1 cellular context compared by ENCODE assay signal in genomic region chr17:40075216-40076100, GRCh38.
TF ChIP-seq lines count a peak whose summit lies in the region.

No MANE protein-coding gene starts in this region.

TF ChIP-seq in HepG2, 621 proteins besides CTCF, POLR2A, EP300 and RAD21 (continued from another document and continues in another):
- TF ChIP-seq BCLAF1 (IDR thresholded peaks at IDR 0.05): no peak
- TF ChIP-seq KDM6A (CRISPR knock-in tag; IDR thresholded peaks at IDR 0.05; ENCODE audit: low read depth): no peak
- TF ChIP-seq ARID5B (CRISPR knock-in tag; IDR thresholded peaks at IDR 0.05): no peak
- TF ChIP-seq NONO (IDR thresholded peaks at IDR 0.05): no peak
- peak; percentile 88 for TF ChIP-seq NONO (CRISPR knock-in tag; conservative IDR thresholded peaks at IDR 0.05)
- TF ChIP-seq SP1 (IDR thresholded peaks at IDR 0.05): no peak
- no peak for TF ChIP-seq SP1 (CRISPR knock-in tag; IDR thresholded peaks at IDR 0.05)
- TF ChIP-seq ZNF678 (CRISPR knock-in tag; IDR thresholded peaks at IDR 0.05): no peak
- TF ChIP-seq FIP1L1 (IDR thresholded peaks at IDR 0.05; ENCODE audit: borderline replicate concordance, insufficient read depth, low read depth, low read length): no peak
- TF ChIP-seq SYNCRIP (IDR thresholded peaks at IDR 0.05; ENCODE audit: insufficient read depth, low read depth, low read length): no peak
- peak; percentile 90 for TF ChIP-seq CHD2 (IDR thresholded peaks at IDR 0.05; ENCODE audit: low read depth, low read length)
- TF ChIP-seq HMG20A (CRISPR knock-in tag; IDR thresholded peaks at IDR 0.05; ENCODE audit: borderline replicate concordance): no peak
- TF ChIP-seq ZNF558 (CRISPR knock-in tag; IDR thresholded peaks at IDR 0.05; ENCODE audit: borderline replicate concordance): no peak
- no peak; the same call in 1 of the 2 replicates for TF ChIP-seq ZBTB38 (CRISPR knock-in tag; IDR thresholded peaks at IDR 0.05)
- TF ChIP-seq PAWR (CRISPR knock-in tag; IDR thresholded peaks at IDR 0.05; ENCODE audit: borderline replicate concordance): no peak
- no peak for TF ChIP-seq ZNF704 (CRISPR knock-in tag; IDR thresholded peaks at IDR 0.05; ENCODE audit: borderline replicate concordance)
- peak; percentile 42; the same call in 1 of the 2 replicates for TF ChIP-seq THRA (CRISPR knock-in tag; IDR thresholded peaks at IDR 0.05; ENCODE audit: borderline replicate concordance)
- peak; percentile 56 for TF ChIP-seq TEAD3 (CRISPR knock-in tag; optimal IDR thresholded peaks at IDR 0.05; ENCODE audit: borderline replicate concordance)
- peak; percentile 58; the same call in 1 of the 2 replicates for TF ChIP-seq KDM5B (CRISPR knock-in tag; IDR thresholded peaks at IDR 0.05; ENCODE audit: borderline replicate concordance)
- no peak for TF ChIP-seq U2AF2 (IDR thresholded peaks at IDR 0.05; ENCODE audit: low read depth, low read length)
- no peak for TF ChIP-seq ZBTB49 (CRISPR knock-in tag; IDR thresholded peaks at IDR 0.05; ENCODE audit: borderline replicate concordance)
- peak; percentile 37 for TF ChIP-seq GATAD2A (CRISPR knock-in tag; IDR thresholded peaks at IDR 0.05)
- TF ChIP-seq ARNT2 (CRISPR knock-in tag; IDR thresholded peaks at IDR 0.05; ENCODE audit: low read depth): no peak
- TF ChIP-seq KLF11 (CRISPR knock-in tag; IDR thresholded peaks at IDR 0.05): no peak
- TF ChIP-seq SIN3B (IDR thresholded peaks at IDR 0.05; ENCODE audit: low read length): 0 out of 2 replicates have a peak, but pooled peaks have one; percentile 23
- TF ChIP-seq ZNF446 (CRISPR knock-in tag; IDR thresholded peaks at IDR 0.05): no peak
- no peak for TF ChIP-seq MAF1 (CRISPR knock-in tag; IDR thresholded peaks at IDR 0.05; ENCODE audit: borderline replicate concordance)
- TF ChIP-seq NR2C2 (CRISPR knock-in tag; IDR thresholded peaks at IDR 0.05; ENCODE audit: borderline replicate concordance): peak; percentile 57; the same call in 1 of the 2 replicates
- no peak for TF ChIP-seq NBN (conservative IDR thresholded peaks at IDR 0.05)
- TF ChIP-seq PATZ1 (CRISPR knock-in tag; IDR thresholded peaks at IDR 0.05): peak; percentile 83
- no peak for TF ChIP-seq ZFAT (CRISPR knock-in tag; conservative IDR thresholded peaks at IDR 0.05)
- no peak for TF ChIP-seq NFKB2 (CRISPR knock-in tag; IDR thresholded peaks at IDR 0.05; ENCODE audit: borderline replicate concordance)
- no peak for TF ChIP-seq EHMT2 (IDR thresholded peaks at IDR 0.05; ENCODE audit: borderline replicate concordance, low read depth, low read length)
- no peak for TF ChIP-seq AHR (CRISPR knock-in tag; IDR thresholded peaks at IDR 0.05)
- TF ChIP-seq ZMAT3 (CRISPR knock-in tag; conservative IDR thresholded peaks at IDR 0.05): no peak
- TF ChIP-seq ZBTB20 (CRISPR knock-in tag; IDR thresholded peaks at IDR 0.05; ENCODE audit: borderline replicate concordance, low read depth): no peak
- 0 out of 2 replicates have a peak, but pooled peaks have one; percentile 16 for TF ChIP-seq MEF2D (CRISPR knock-in tag; IDR thresholded peaks at IDR 0.05)
- no peak for TF ChIP-seq ZNF570 (CRISPR knock-in tag; IDR thresholded peaks at IDR 0.05; ENCODE audit: borderline replicate concordance)
- no peak for TF ChIP-seq ZNF563 (CRISPR knock-in tag; IDR thresholded peaks at IDR 0.05)
- TF ChIP-seq ONECUT2 (CRISPR knock-in tag; IDR thresholded peaks at IDR 0.05): no peak
- TF ChIP-seq SALL1 (CRISPR knock-in tag; IDR thresholded peaks at IDR 0.05): peak; percentile 68
- TF ChIP-seq ZNF768 (CRISPR knock-in tag; IDR thresholded peaks at IDR 0.05): peak; percentile 40; the same call in 1 of the 2 replicates
- TF ChIP-seq GABPA (IDR thresholded peaks at IDR 0.05; ENCODE audit: low read depth, low read length): no peak
- 0 out of 2 replicates have a peak, but pooled peaks have one; percentile 21 for TF ChIP-seq GABPA (CRISPR knock-in tag; IDR thresholded peaks at IDR 0.05; ENCODE audit: low read depth)
- peak; percentile 37; the same call in 1 of the 2 replicates for TF ChIP-seq HDAC2 (CRISPR knock-in tag; IDR thresholded peaks at IDR 0.05)
- TF ChIP-seq GRHL1 (CRISPR knock-in tag; conservative IDR thresholded peaks at IDR 0.05): no peak
- TF ChIP-seq ZBTB1 (CRISPR knock-in tag; IDR thresholded peaks at IDR 0.05; ENCODE audit: borderline replicate concordance): no peak
- TF ChIP-seq RXRB (CRISPR knock-in tag; IDR thresholded peaks at IDR 0.05; ENCODE audit: borderline replicate concordance): peak; percentile 60; the same call in 1 of the 2 replicates
- TF ChIP-seq ZBTB34 (CRISPR knock-in tag; IDR thresholded peaks at IDR 0.05): no peak
- TF ChIP-seq HNRNPLL (IDR thresholded peaks at IDR 0.05; ENCODE audit: low read depth, low read length, poor library complexity, severe bottlenecking): no peak
- TF ChIP-seq PCBP2 (optimal IDR thresholded peaks at IDR 0.05; ENCODE audit: low read depth, low read length, poor library complexity, severe bottlenecking): peak; percentile 49
- TF ChIP-seq RFX3 (CRISPR knock-in tag; IDR thresholded peaks at IDR 0.05): no peak
- peak; percentile 93 for TF ChIP-seq ARNTL (CRISPR knock-in tag; IDR thresholded peaks at IDR 0.05)
- TF ChIP-seq ZNF776 (CRISPR knock-in tag; IDR thresholded peaks at IDR 0.05): 0 out of 2 replicates have a peak, but pooled peaks have one; percentile 42
- no peak for TF ChIP-seq ZKSCAN8 (CRISPR knock-in tag; IDR thresholded peaks at IDR 0.05; ENCODE audit: borderline replicate concordance)
